ENCODE assay signal across 9 cellular contexts in genomic region chr2:91477731-91478672, GRCh38.
DNase-seq lines count a peak whose midpoint lies in the region; ATAC-seq, FAIRE-seq and TF ChIP-seq lines count a peak whose summit lies in the region.
"Had no signal": no experiment of that assay in that cellular context is flagged by ENCODE, and none has a peak within 500 bp of the region (broad histone marks: within the 10 kb centered on the region; RNA-seq: fewer than 3 reads in every experiment).

No MANE protein-coding gene starts in this region.

- H3K36me3 Mint-ChIP-seq in CD4-positive, CD25-positive, alpha-beta regulatory T cell, result no peaks in the 10 kb centered on the region

- peak overlapping the region; percentile 38 for H2AFZ ChIP-seq in endothelial cell of umbilical vein (ENCODE audit: low read depth, low read length)

- peaks cover 0 to 10% (median 6%) of the 10 kb centered on the region in 4 donors for H3K4me1 Mint-ChIP-seq in CD4-positive, CD25-positive, alpha-beta regulatory T cell

- no peaks in the 10 kb centered on the region for H3K36me3 ChIP-seq in CD4-positive, CD25-positive, alpha-beta regulatory T cell (ENCODE audit: control insufficient read depth, insufficient read depth, low read length)
- no peaks in the 10 kb centered on the region for H3K36me3 ChIP-seq in NT2/D1 (ENCODE audit: insufficient read depth, insufficient read length, low read length)
- H3K36me3 ChIP-seq in endothelial cell of umbilical vein (ENCODE audit: control insufficient read depth in 2 of 2, extremely low read depth in 1 of 2, insufficient read depth in 2 of 2, low read length in 2 of 2), result no peaks in the 10 kb centered on the region

- H3K27me3 Mint-ChIP-seq in CD4-positive, CD25-positive, alpha-beta regulatory T cell, result peaks cover 21% of the 10 kb centered on the region

- H3K4me1 ChIP-seq in CD4-positive, CD25-positive, alpha-beta regulatory T cell (ENCODE audit: control insufficient read depth, insufficient read depth, low read length, poor library complexity, severe bottlenecking), result peaks cover 17% of the 10 kb centered on the region
- no peaks in the 10 kb centered on the region for H3K4me1 ChIP-seq in NT2/D1 (ENCODE audit: insufficient read depth, insufficient read length)
- H3K4me1 ChIP-seq in endothelial cell of umbilical vein (ENCODE audit: control insufficient read depth, extremely low read depth, insufficient read depth, low read length), result peaks cover 2% of the 10 kb centered on the region

- intact Hi-C loops in endothelial cell of umbilical vein (cut with micrococcal nuclease), result no loop called here

- H3K4me2 ChIP-seq in endothelial cell of umbilical vein (ENCODE audit: insufficient read depth, low read length), result no peak overlapping the region

- no peak for FAIRE-seq in endothelial cell of umbilical vein (lab: Jason Lieb, UNC)

- no TSS peak for BruUV-seq in endothelial cell of umbilical vein (replicated peaks; lab: Mats Ljungman, UMichigan)

- peak overlapping the region in 1 of 4 donors; percentile 69 for H3K4me3 Mint-ChIP-seq in CD4-positive, CD25-positive, alpha-beta regulatory T cell

- CTCF ChIA-PET in endothelial cell of umbilical vein (lab: Charles Lee), result interaction anchor here (1.0 kb wide), 1 partner anchor 1153 kb away, joined by 6 read pairs; no protein-coding TSS in a partner anchor

- no peak overlapping the region for H3K4me3 ChIP-seq in CD4-positive, CD25-positive, alpha-beta regulatory T cell (ENCODE audit: low read depth, low read length)
- H3K4me3 ChIP-seq in NT2/D1 (ENCODE audit: insufficient read length, low read depth) (peak overlapping the region; percentile 28), endothelial cell of umbilical vein (replicated peaks in 1 of 3; ENCODE audit: insufficient read depth in 1 of 3, low read depth in 1 of 3, low read length in 3 of 3) (peak overlapping the region; percentile 6 to 48 (median 40))

- dilution Hi-C loops in endothelial cell of umbilical vein (cut with MboI; ENCODE audit: extremely low pct_ligation_motif_present, low sequenced_read_pairs), result no loop called here

- TF ChIP-seq CTCF in endothelial cell of umbilical vein (IDR thresholded peaks at IDR 0.05; ENCODE audit: extremely low read depth in 1 of 2, insufficient read depth in 1 of 2, low read depth in 1 of 2, low read length in 2 of 2) (no peak), omental fat pad (IDR thresholded peaks at IDR 0.05) (no peak)

- H3K27me3 ChIP-seq in CD4-positive, CD25-positive, alpha-beta regulatory T cell (ENCODE audit: control insufficient read depth, insufficient read depth, low read length), result peaks cover 4% of the 10 kb centered on the region
- peaks cover 16% of the 10 kb centered on the region for H3K27me3 ChIP-seq in NT2/D1 (ENCODE audit: insufficient read depth, insufficient read length)
- peaks cover 4 to 19% of the 10 kb centered on the region in 2 experiments for H3K27me3 ChIP-seq in endothelial cell of umbilical vein (ENCODE audit: control insufficient read depth in 2 of 2, insufficient read depth in 2 of 2, low read length in 2 of 2)

- peaks cover 0 to 6% (median 2%) of the 10 kb centered on the region in 7 donors for H3K9me3 Mint-ChIP-seq in CD4-positive, CD25-positive, alpha-beta regulatory T cell

- no peaks in the 10 kb centered on the region for H3K9me1 ChIP-seq in endothelial cell of umbilical vein (replicated peaks; ENCODE audit: control insufficient read depth, extremely low read depth, insufficient read depth, low read length)

- no peaks in the 10 kb centered on the region for H3K9me3 ChIP-seq in CD4-positive, CD25-positive, alpha-beta regulatory T cell (ENCODE audit: control insufficient read depth in 2 of 2, low read length in 2 of 2)
- H3K9me3 ChIP-seq in NT2/D1 (ENCODE audit: insufficient read depth, low read length) (no peaks in the 10 kb centered on the region), endothelial cell of umbilical vein (replicated peaks; ENCODE audit: control insufficient read depth, insufficient read depth, low read length) (no peaks in the 10 kb centered on the region)

- H4K20me1 ChIP-seq in endothelial cell of umbilical vein (replicated peaks; ENCODE audit: control insufficient read depth, extremely low read depth, insufficient read depth, low read length), result no peaks in the 10 kb centered on the region

- DNase-seq in CD4-positive, CD25-positive, alpha-beta regulatory T cell, result peak in 2 of 3 donors; percentile 28 to 30
- DNase-seq in NT2/D1 (ENCODE audit: low read depth, low spot score) (no peak), endothelial cell of umbilical vein (ENCODE audit: low read depth, low spot score) (peak; percentile 9), omental fat pad (ENCODE audit: low spot score) (no peak), NCI-H2227 (lab: John Stamatoyannopoulos, UW; ENCODE audit: unreplicated experiment) (no peak), DMS 273 (lab: John Stamatoyannopoulos, UW; ENCODE audit: unreplicated experiment) (no peak), erythroblast (lab: John Stamatoyannopoulos, UW) (no peak), HCEC 1CT (no peak)

- H3K9ac ChIP-seq in NT2/D1 (ENCODE audit: insufficient read length, low read depth) (no peak overlapping the region), endothelial cell of umbilical vein (replicated peaks; ENCODE audit: extremely low read depth, insufficient read depth, low read length) (no peak overlapping the region)

- POLR2A ChIA-PET in endothelial cell of umbilical vein (lab: Charles Lee), result no interaction called here

- no peak overlapping the region for H3K27ac Mint-ChIP-seq in CD4-positive, CD25-positive, alpha-beta regulatory T cell

- no peaks in the 10 kb centered on the region for H3K79me2 ChIP-seq in endothelial cell of umbilical vein (ENCODE audit: control insufficient read depth, insufficient read depth, low read length)

- no peak for TF ChIP-seq POLR2A in endothelial cell of umbilical vein (IDR thresholded peaks at IDR 0.05; ENCODE audit: low read depth, low read length)
- TF ChIP-seq POLR2A in erythroblast (IDR thresholded peaks at IDR 0.05; ENCODE audit: low read length), result no peak

- no peak overlapping the region for H3K27ac ChIP-seq in CD4-positive, CD25-positive, alpha-beta regulatory T cell (ENCODE audit: insufficient read depth, low read length, poor library complexity, severe bottlenecking)
- H3K27ac ChIP-seq in endothelial cell of umbilical vein (ENCODE audit: insufficient read depth, low read depth, low read length), result no peak overlapping the region
- H3K27ac ChIP-seq: epithelial cell of prostate had no signal

- no peak for ATAC-seq in CD4-positive, CD25-positive, alpha-beta regulatory T cell (ENCODE audit: low read depth in 2 of 2)
- peak; percentile 41 for ATAC-seq in omental fat pad (ENCODE audit: low FRiP score)

TF ChIP-seq in endothelial cell of umbilical vein, 7 proteins besides CTCF, POLR2A, EP300 and RAD21:
- TF ChIP-seq POLR2AphosphoS5 (IDR thresholded peaks at IDR 0.05; ENCODE audit: insufficient read depth, low read depth, low read length) (no peak), EZH2 (IDR thresholded peaks at IDR 0.05; ENCODE audit: borderline replicate concordance, low read depth, low read length, severe bottlenecking) (peak; percentile 99)

Comparison
In these comparisons a context has a peak if more than half of its experiments do, and no peak if none do; other contexts are left out.
1. DNase-seq: peak in CD4-positive, CD25-positive, alpha-beta regulatory T cell (2 of 3) and endothelial cell of umbilical vein (single experiment); none in NT2/D1 (single experiment), omental fat pad (single experiment), NCI-H2227 (single experiment), DMS 273 (single experiment), erythroblast (0 of 2) and HCEC 1CT (single experiment).